Comparison of ENCODE assay signal across 33 cellular contexts in the genomic region with DNA sequence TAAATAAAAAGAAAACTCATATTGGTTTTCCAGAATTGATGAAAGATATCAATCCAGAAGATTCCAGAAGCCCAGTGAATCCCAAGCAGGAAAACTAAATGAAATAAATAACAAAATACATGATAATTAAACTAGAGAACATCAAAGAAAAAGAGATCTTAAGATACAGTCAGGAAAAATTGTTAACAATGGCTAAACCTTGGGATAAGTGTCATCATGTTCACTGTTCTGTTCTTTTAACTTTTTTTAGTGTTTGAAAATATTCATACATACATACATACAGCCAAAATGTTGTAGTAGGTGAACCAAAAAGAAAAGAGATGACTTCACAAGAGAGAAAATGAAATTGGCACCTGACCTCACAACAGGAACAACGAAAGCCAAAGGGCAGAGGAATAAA.
"Had no signal": no experiment of that assay in that cellular context is flagged by ENCODE, and none has a peak within 500 bp of the region (broad histone marks: within the 10 kb centered on the region; RNA-seq: fewer than 3 reads in every experiment).

No MANE protein-coding gene starts in this region.

- H3K27me3 Mint-ChIP-seq: activated naive CD4-positive, alpha-beta T cell treated with anti-CD3 and anti-CD28 coated beads, Interleukin-2, amount 10 ng/mL, durations not matched to agents 7 days and 5 days; brain; central memory CD8-positive, alpha-beta T cell had no signal

- H3K36me3 Mint-ChIP-seq: activated naive CD4-positive, alpha-beta T cell treated with anti-CD3 and anti-CD28 coated beads, Interleukin-2, amount 10 ng/mL, durations not matched to agents 7 days and 5 days; activated naive CD4-positive, alpha-beta T cell treated with anti-CD3 and anti-CD28 coated beads, Interleukin-2, amount 50 U/mL, for 72 hours; activated naive CD8-positive, alpha-beta T cell; activated naive CD8-positive, alpha-beta T cell treated with anti-CD3 and anti-CD28 coated beads for 36 hours; activated naive CD8-positive, alpha-beta T cell treated with anti-CD3 and anti-CD28 coated beads, Interleukin-2, amount 10 ng/mL, durations not matched to agents 7 days and 5 days had no signal

- ATAC-seq: activated naive CD4-positive, alpha-beta T cell treated with anti-CD3 and anti-CD28 coated beads, Interleukin-2, amount 50 U/mL, for 72 hours; activated naive CD8-positive, alpha-beta T cell treated with anti-CD3 and anti-CD28 coated beads, Interleukin-2, amount 50 U/mL, for 24 hours; activated T-cell treated with anti-CD3 and anti-CD28 coated beads, Interleukin-2, amount 50 U/mL, for 4 hours; activated T-cell treated with anti-CD3 and anti-CD28 coated beads, Interleukin-2, amount 50 U/mL, for 72 hours; activated T-helper 17 cell treated with anti-CD3 and anti-CD28 coated beads, Interleukin-2, amount 50 U/mL, for 72 hours; body of pancreas had no signal

- H3K4me1 Mint-ChIP-seq: activated naive CD4-positive, alpha-beta T cell treated with anti-CD3 and anti-CD28 coated beads, Interleukin-2, amount 10 ng/mL, durations not matched to agents 7 days and 5 days; activated naive CD8-positive, alpha-beta T cell treated with anti-CD3 and anti-CD28 coated beads for 36 hours; activated naive CD8-positive, alpha-beta T cell treated with anti-CD3 and anti-CD28 coated beads, Interleukin-2, amount 10 ng/mL, durations not matched to agents 7 days and 5 days; activated naive CD8-positive, alpha-beta T cell treated with anti-CD3 and anti-CD28 coated beads, Interleukin-2, amount 50 U/mL, for 24 hours; activated T-helper 17 cell treated with anti-CD3 and anti-CD28 coated beads, Interleukin-2, amount 50 U/mL, for 72 hours; brain; central memory CD8-positive, alpha-beta T cell had no signal

- H3K4me3 Mint-ChIP-seq: activated naive CD4-positive, alpha-beta T cell treated with anti-CD3 and anti-CD28 coated beads for 36 hours; activated naive CD4-positive, alpha-beta T cell treated with anti-CD3 and anti-CD28 coated beads, Interleukin-2, amount 10 ng/mL, durations not matched to agents 7 days and 5 days; activated naive CD8-positive, alpha-beta T cell; activated naive CD8-positive, alpha-beta T cell treated with anti-CD3 and anti-CD28 coated beads for 36 hours; activated naive CD8-positive, alpha-beta T cell treated with anti-CD3 and anti-CD28 coated beads, Interleukin-2, amount 10 ng/mL, durations not matched to agents 7 days and 5 days; activated naive CD8-positive, alpha-beta T cell treated with anti-CD3 and anti-CD28 coated beads, Interleukin-2, amount 50 U/mL, for 24 hours; activated T-cell treated with anti-CD3 and anti-CD28 coated beads, Interleukin-2, amount 50 U/mL, for 24 hours; activated T-cell treated with anti-CD3 and anti-CD28 coated beads, Interleukin-2, amount 50 U/mL, for 4 hours; activated T-cell treated with anti-CD3 and anti-CD28 coated beads, Interleukin-2, amount 50 U/mL, for 72 hours; activated T-helper 1 cell treated with anti-CD3 and anti-CD28 coated beads, Interleukin-12 subunit alpha, Interleukin-12 subunit beta, Interleukin-2, Interleukin-4 antibody, amounts not matched to agents 30 ng/mL and 10 ng/mL and 1 ng/mL, durations not matched to agents 14 hours and 24 hours and 36 hours; activated T-helper 17 cell treated with anti-CD3 and anti-CD28 coated beads, Interleukin-2, amount 50 U/mL, for 72 hours; brain; central memory CD8-positive, alpha-beta T cell had no signal

- DNase-seq: activated effector memory CD4-positive, alpha-beta T cell treated with anti-CD3 and anti-CD28 coated beads, Interleukin-2, amount 50 U/mL, for 16 hours; activated effector memory CD4-positive, alpha-beta T cell treated with Interleukin-2 at 50 U/mL for 16 hours; activated gamma-delta T cell; activated gamma-delta T cell treated with Interleukin-2 at 50 U/mL for 16 hours; activated naive CD4-positive, alpha-beta T cell treated with anti-CD3 and anti-CD28 coated beads for 36 hours; activated naive CD4-positive, alpha-beta T cell treated with anti-CD3 and anti-CD28 coated beads, Interleukin-2, amount 10 ng/mL, durations not matched to agents 7 days and 5 days; activated naive CD4-positive, alpha-beta T cell treated with anti-CD3 and anti-CD28 coated beads, Interleukin-2, amount 50 U/mL, for 16 hours; activated naive CD4-positive, alpha-beta T cell treated with Interleukin-2 at 50 U/mL for 16 hours; activated naive CD8-positive, alpha-beta T cell treated with anti-CD3 and anti-CD28 coated beads for 36 hours; activated naive CD8-positive, alpha-beta T cell treated with anti-CD3 and anti-CD28 coated beads, Interleukin-2, amount 10 ng/mL, durations not matched to agents 7 days and 5 days; activated naive CD8-positive, alpha-beta T cell treated with anti-CD3 and anti-CD28 coated beads, Interleukin-2, amount 50 U/mL, for 24 hours; activated T-cell treated with anti-CD3 and anti-CD28 coated beads, Interleukin-2, amount 50 U/mL, for 1 hour; activated T-cell treated with anti-CD3 and anti-CD28 coated beads, Interleukin-2, amount 50 U/mL, for 24 hours; activated T-cell treated with anti-CD3 and anti-CD28 coated beads, Interleukin-2, amount 50 U/mL, for 4 hours; activated T-cell treated with anti-CD3 and anti-CD28 coated beads, Interleukin-2, amount 50 U/mL, for 48 hours; activated T-cell treated with anti-CD3 and anti-CD28 coated beads, Interleukin-2, amount 50 U/mL, for 72 hours; adrenal gland; amniotic stem cell; amygdala; anterior cingulate cortex; aorta; body of pancreas; brain microvascular endothelial cell; caudate nucleus; central memory CD4-positive, alpha-beta T cell; cerebellar nuclear complex had no signal

- H3K9me3 Mint-ChIP-seq: activated naive CD4-positive, alpha-beta T cell treated with anti-CD3 and anti-CD28 coated beads, Interleukin-2, amount 10 ng/mL, durations not matched to agents 7 days and 5 days; activated naive CD8-positive, alpha-beta T cell treated with anti-CD3 and anti-CD28 coated beads, Interleukin-2, amount 10 ng/mL, durations not matched to agents 7 days and 5 days; activated T-cell treated with anti-CD3 and anti-CD28 coated beads, Interleukin-2, amount 50 U/mL, for 24 hours; activated T-helper 1 cell treated with anti-CD3 and anti-CD28 coated beads, Interleukin-12 subunit alpha, Interleukin-12 subunit beta, Interleukin-2, Interleukin-4 antibody, amounts not matched to agents 30 ng/mL and 10 ng/mL and 1 ng/mL, durations not matched to agents 14 hours and 24 hours and 36 hours; activated T-helper 17 cell treated with anti-CD3 and anti-CD28 coated beads, Interleukin-2, amount 50 U/mL, for 72 hours; activated T-helper 2 cell treated with anti-CD3 and anti-CD28 coated beads, Interferon-gamma antibody, Interleukin-2, Interleukin-4, amounts not matched to agents 10 μg/mL and 5 μg/mL and 100 μg/mL, durations not matched to agents 14 hours and 24 hours and 36 hours; central memory CD8-positive, alpha-beta T cell had no signal

- H3K27ac Mint-ChIP-seq: activated naive CD4-positive, alpha-beta T cell treated with anti-CD3 and anti-CD28 coated beads for 36 hours; activated naive CD4-positive, alpha-beta T cell treated with anti-CD3 and anti-CD28 coated beads, Interleukin-2, amount 10 ng/mL, durations not matched to agents 7 days and 5 days; activated naive CD4-positive, alpha-beta T cell treated with anti-CD3 and anti-CD28 coated beads, Interleukin-2, amount 50 U/mL, for 72 hours; activated naive CD8-positive, alpha-beta T cell; activated naive CD8-positive, alpha-beta T cell treated with anti-CD3 and anti-CD28 coated beads for 36 hours; activated naive CD8-positive, alpha-beta T cell treated with anti-CD3 and anti-CD28 coated beads, Interleukin-2, amount 10 ng/mL, durations not matched to agents 7 days and 5 days; activated naive CD8-positive, alpha-beta T cell treated with anti-CD3 and anti-CD28 coated beads, Interleukin-2, amount 50 U/mL, for 24 hours; activated T-cell treated with anti-CD3 and anti-CD28 coated beads, Interleukin-2, amount 50 U/mL, for 24 hours; activated T-cell treated with anti-CD3 and anti-CD28 coated beads, Interleukin-2, amount 50 U/mL, for 72 hours; activated T-helper 1 cell treated with anti-CD3 and anti-CD28 coated beads, Interleukin-12 subunit alpha, Interleukin-12 subunit beta, Interleukin-2, Interleukin-4 antibody, amounts not matched to agents 30 ng/mL and 10 ng/mL and 1 ng/mL, durations not matched to agents 14 hours and 24 hours and 36 hours; activated T-helper 17 cell treated with anti-CD3 and anti-CD28 coated beads, Interleukin-2, amount 50 U/mL, for 72 hours; activated T-helper 2 cell treated with anti-CD3 and anti-CD28 coated beads, Interferon-gamma antibody, Interleukin-2, Interleukin-4, amounts not matched to agents 10 μg/mL and 5 μg/mL and 100 μg/mL, durations not matched to agents 14 hours and 24 hours and 36 hours; brain had no signal
